ENCODE assay signal across 11 cellular contexts in the genomic region with DNA sequence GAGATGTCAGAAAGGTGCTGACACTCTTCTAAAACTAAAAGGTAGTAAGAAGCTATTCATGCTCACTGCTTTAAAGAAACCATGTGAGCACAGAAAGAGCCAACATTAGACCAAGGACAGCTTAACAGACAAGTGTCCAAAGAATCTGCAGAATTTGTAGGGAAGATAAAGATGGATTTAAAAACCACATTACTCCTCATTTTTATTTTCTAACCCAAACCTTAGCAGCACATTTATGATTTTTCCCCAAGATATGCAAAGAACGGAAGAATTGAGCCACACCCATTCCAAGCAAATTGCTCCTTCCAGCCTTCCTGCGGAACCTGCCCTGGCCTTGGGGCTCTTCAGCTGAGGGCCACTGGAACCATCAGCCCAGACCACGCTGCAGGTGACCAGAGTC. TPM values are rescaled to one million over a fixed set of nuclear protein-coding genes. Genes with fewer than 3 reads are reported as not detected.
DNase-seq lines count a peak whose midpoint lies in the region; ATAC-seq and TF ChIP-seq lines count a peak whose summit lies in the region.
"Had no signal": no experiment of that assay in that cellular context is flagged by ENCODE, and none has a peak within 500 bp of the region (broad histone marks: within the 10 kb centered on the region; RNA-seq: fewer than 3 reads in every experiment).

No MANE protein-coding gene starts in this region.

- H3K4me2 ChIP-seq in BLaER1, result peak overlapping the region; percentile 71; the same call in 1 of the 2 replicates

- DNase-seq in HL-60 (ENCODE audit: low read depth in 1 of 2, low spot score in 1 of 2) (no peak), DMS153 treated with DMSO at 0.1 percent for 48 hours (lab: John Stamatoyannopoulos, UW; ENCODE audit: unreplicated experiment) (no peak), adrenal gland (no peak)
- no peak for DNase-seq in activated naive CD8-positive, alpha-beta T cell treated with anti-CD3 and anti-CD28 coated beads, Interleukin-2, amount 50 U/mL, for 24 hours
- DNase-seq in natural killer cell treated with Interleukin-12 subunit alpha and Interleukin-12 subunit beta and Interleukin-15 and Interleukin-18, amount 100 ng/mL, for 72 hours (ENCODE audit: low spot score), result no peak
- DNase-seq in stimulated activated CD4-positive, alpha-beta T cell treated with anti-CD3 and anti-CD28 coated beads, Interleukin-4, amount 100 ng/mL, for 24 hours, result no peak
- DNase-seq: anterior cingulate cortex, BE2C, foreskin fibroblast had no signal

- TF ChIP-seq CTCF in HL-60 (IDR thresholded peaks at IDR 0.05; ENCODE audit: insufficient read depth, low read length) (no peak), adrenal gland (IDR thresholded peaks at IDR 0.05) (no peak)

- no peaks in the 10 kb centered on the region for H3K9me3 ChIP-seq in BLaER1
- no peaks in the 10 kb centered on the region for H3K9me3 ChIP-seq in adrenal gland (replicated peaks in 1 of 3)
- H3K9me3 ChIP-seq: BE2C had no signal

- no peak overlapping the region for H3K27ac ChIP-seq in BLaER1
- H3K27ac ChIP-seq in HL-60 (replicated peaks), result peak overlapping the region; percentile 56
- H3K27ac ChIP-seq in adrenal gland, result peak overlapping the region in 2 of 5 donors; percentile 46 to 77

- H3K4me3 Mint-ChIP-seq in activated naive CD8-positive, alpha-beta T cell treated with anti-CD3 and anti-CD28 coated beads, Interleukin-2, amount 50 U/mL, for 24 hours, result peak overlapping the region; percentile 30
- peak overlapping the region; percentile 72 for H3K4me3 Mint-ChIP-seq in natural killer cell treated with Interleukin-12 subunit alpha and Interleukin-12 subunit beta and Interleukin-15 and Interleukin-18, amount 100 ng/mL, for 72 hours

- no peak for TF ChIP-seq POLR2A in adrenal gland (IDR thresholded peaks at IDR 0.05)

- H3K4me1 ChIP-seq in BLaER1 (peaks cover 92% of the 10 kb centered on the region), adrenal gland (replicated peaks in 1 of 2) (peaks cover 20 to 63% of the 10 kb centered on the region in 2 donors)
- H3K4me1 ChIP-seq: BE2C had no signal

- peaks cover 16% of the 10 kb centered on the region for H3K9me3 Mint-ChIP-seq in activated naive CD8-positive, alpha-beta T cell treated with anti-CD3 and anti-CD28 coated beads, Interleukin-2, amount 50 U/mL, for 24 hours
- H3K9me3 Mint-ChIP-seq in natural killer cell treated with Interleukin-12 subunit alpha and Interleukin-12 subunit beta and Interleukin-15 and Interleukin-18, amount 100 ng/mL, for 72 hours, result no peaks in the 10 kb centered on the region

- ATAC-seq in activated naive CD8-positive, alpha-beta T cell treated with anti-CD3 and anti-CD28 coated beads, Interleukin-2, amount 50 U/mL, for 24 hours, result no peak
- no peak for ATAC-seq in natural killer cell treated with Interleukin-12 subunit alpha and Interleukin-12 subunit beta and Interleukin-15 and Interleukin-18, amount 100 ng/mL, for 72 hours
- no peak for ATAC-seq in GM18868 (IDR thresholded peaks at IDR 0.05; ENCODE audit: unreplicated experiment)

- no peak overlapping the region for H3K9ac ChIP-seq in BLaER1

- intact Hi-C loops in adrenal gland (cut with DNase I), result no loop called here

- H3K36me3 ChIP-seq in BLaER1, result peaks cover 59% of the 10 kb centered on the region
- no peaks in the 10 kb centered on the region for H3K36me3 ChIP-seq in adrenal gland (replicated peaks in 1 of 2)
- H3K36me3 ChIP-seq: BE2C had no signal

- H3K27me3 ChIP-seq in BLaER1 (no peaks in the 10 kb centered on the region), HL-60 (ENCODE audit: insufficient read depth, poor library complexity, severe bottlenecking) (no peaks in the 10 kb centered on the region), adrenal gland (no peaks in the 10 kb centered on the region)
- H3K27me3 ChIP-seq: BE2C had no signal

- H3K36me3 Mint-ChIP-seq in activated naive CD8-positive, alpha-beta T cell treated with anti-CD3 and anti-CD28 coated beads, Interleukin-2, amount 50 U/mL, for 24 hours (ENCODE audit: low read depth), result peaks cover 47% of the 10 kb centered on the region
- peaks cover 22% of the 10 kb centered on the region for H3K36me3 Mint-ChIP-seq in natural killer cell treated with Interleukin-12 subunit alpha and Interleukin-12 subunit beta and Interleukin-15 and Interleukin-18, amount 100 ng/mL, for 72 hours

- peaks cover 94% of the 10 kb centered on the region for H3K4me1 Mint-ChIP-seq in activated naive CD8-positive, alpha-beta T cell treated with anti-CD3 and anti-CD28 coated beads, Interleukin-2, amount 50 U/mL, for 24 hours
- peaks cover 83 to 100% of the 10 kb centered on the region in 2 donors for H3K4me1 Mint-ChIP-seq in natural killer cell treated with Interleukin-12 subunit alpha and Interleukin-12 subunit beta and Interleukin-15 and Interleukin-18, amount 100 ng/mL, for 72 hours (ENCODE audit: low read depth in 2 of 2)

- no peaks in the 10 kb centered on the region for H3K27me3 Mint-ChIP-seq in activated naive CD8-positive, alpha-beta T cell treated with anti-CD3 and anti-CD28 coated beads, Interleukin-2, amount 50 U/mL, for 24 hours
- no peaks in the 10 kb centered on the region for H3K27me3 Mint-ChIP-seq in natural killer cell treated with Interleukin-12 subunit alpha and Interleukin-12 subunit beta and Interleukin-15 and Interleukin-18, amount 100 ng/mL, for 72 hours

- 80 to 89% (median 86%) methylated on average over 3 of the region's 3 CpGs for WGBS in adrenal gland, 4 donors

- no peak overlapping the region for H3K4me3 ChIP-seq in BLaER1
- no peak overlapping the region for H3K4me3 ChIP-seq in HL-60 (replicated peaks; ENCODE audit: insufficient read depth, low read length)
- no peak overlapping the region for H3K4me3 ChIP-seq in adrenal gland

- peak overlapping the region; percentile 81 for H3K27ac Mint-ChIP-seq in activated naive CD8-positive, alpha-beta T cell treated with anti-CD3 and anti-CD28 coated beads, Interleukin-2, amount 50 U/mL, for 24 hours
- H3K27ac Mint-ChIP-seq in natural killer cell treated with Interleukin-12 subunit alpha and Interleukin-12 subunit beta and Interleukin-15 and Interleukin-18, amount 100 ng/mL, for 72 hours, result peak overlapping the region; percentile 85 to 99

- peaks cover 96% of the 10 kb centered on the region for H4K20me1 ChIP-seq in BLaER1

RNA-seq across cellular contexts. Expression of gene MBP, which starts 26.9 kb away (rescaled TPM):
- total RNA-seq in natural killer cell treated with Interleukin-12 subunit alpha and Interleukin-12 subunit beta and Interleukin-15 and Interleukin-18, amount 100 ng/mL, for 72 hours, result 10 to 100 TPM; 62.5 to 77.6 TPM
- 10 to 100 TPM; 11.2 to 23.7 (median 16.0) TPM for total RNA-seq in adrenal gland
- polyA plus RNA-seq in adrenal gland, result 1 to 10 TPM; 3.5 to 7.6 (median 6.2) TPM
